8 cellular contexts compared by ENCODE assay signal in genomic region chr1:10032590-10033358, GRCh38. TPM values are rescaled to one million over a fixed set of nuclear protein-coding genes. Genes with fewer than 3 reads are reported as not detected.
DNase-seq lines count a peak whose midpoint lies in the region; ATAC-seq and TF ChIP-seq lines count a peak whose summit lies in the region.

TSS of gene UBE4B (plus strand) at chr1:10032958. CDS start at chr1:10033671, 713 bp downstream.

- H3K36me3 ChIP-seq in DND-41 (ENCODE audit: insufficient read depth, low read length) (peaks cover 14% of the 10 kb centered on the region), KOPT-K1 (ENCODE audit: insufficient read depth, low read length) (peaks cover 8% of the 10 kb centered on the region), Peyer's patch (peaks cover 0 to 15% (median 0%) of the 10 kb centered on the region in 3 donors), esophagus muscularis mucosa (peaks cover 0 to 16% (median 13%) of the 10 kb centered on the region in 4 donors)

- H3K4me3 ChIP-seq in DND-41 (ENCODE audit: low read depth in 1 of 2, low read length in 2 of 2), result peak within 1 kb of the TSS; percentile 88 to 96
- peak within 1 kb of the TSS; percentile 78 to 99 (median 88) for H3K4me3 ChIP-seq in Peyer's patch
- H3K4me3 ChIP-seq in esophagus muscularis mucosa, result peak within 1 kb of the TSS; percentile 82 to 99 (median 85)

- H3K4me2 ChIP-seq in DND-41 (ENCODE audit: insufficient read depth, low read length), result peak within 1 kb of the TSS; percentile 97

- no peak for TF ChIP-seq EP300 in esophagus muscularis mucosa (IDR thresholded peaks at IDR 0.05)

- peaks cover 47% of the 10 kb centered on the region for H3K79me2 ChIP-seq in DND-41 (ENCODE audit: insufficient read depth, low read length)

- H3K9me3 ChIP-seq in DND-41 (ENCODE audit: insufficient read depth, low read length, severe bottlenecking) (no peaks in the 10 kb centered on the region), KOPT-K1 (ENCODE audit: insufficient read depth, low read length, poor library complexity, severe bottlenecking) (no peaks in the 10 kb centered on the region), Peyer's patch (no peaks in the 10 kb centered on the region), esophagus muscularis mucosa (no peaks in the 10 kb centered on the region)

- peak; percentile 99 for DNase-seq in DND-41
- peak; percentile 98 to 99 (median 99) for DNase-seq in Peyer's patch
- peak; percentile 98 to 99 for DNase-seq in activated T-cell treated with anti-CD3 and anti-CD28 coated beads, Interleukin-2, amount 50 U/mL, for 48 hours
- peak; percentile 100 for DNase-seq in esophagus muscularis mucosa (ENCODE audit: extremely low spot score)
- DNase-seq in myocyte (ENCODE audit: low read depth), result peak; percentile 98
- peak; percentile 96 to 100 for DNase-seq in stimulated activated CD8-positive, alpha-beta memory T cell treated with anti-CD3 and anti-CD28 coated beads, Interleukin-7, amount 100 ng/mL, for 48 hours (ENCODE audit: extremely low read depth in 1 of 2, low read depth in 1 of 2)

- intact Hi-C loops in esophagus muscularis mucosa (cut with DNase I), result loop anchor here (2.0 to 5.0 kb wide), 3 partner anchors 75 to 130 kb away; no protein-coding TSS in a partner anchor

- ATAC-seq in DND-41 (ENCODE audit: insufficient read depth, low read depth), result peak; percentile 89
- ATAC-seq in GM21786 (IDR thresholded peaks at IDR 0.05; ENCODE audit: unreplicated experiment), result peak; percentile 94

- no peaks in the 10 kb centered on the region for H3K27me3 ChIP-seq in DND-41 (ENCODE audit: insufficient read depth, low read length, poor library complexity)
- no peaks in the 10 kb centered on the region for H3K27me3 ChIP-seq in Peyer's patch
- no peaks in the 10 kb centered on the region for H3K27me3 ChIP-seq in esophagus muscularis mucosa

- H3K27ac ChIP-seq in DND-41 (ENCODE audit: low read length), result peak within 1 kb of the TSS; percentile 95
- H3K27ac ChIP-seq in KOPT-K1 (ENCODE audit: low read depth, low read length, poor library complexity, severe bottlenecking), result peak within 1 kb of the TSS; percentile 75
- H3K27ac ChIP-seq in Peyer's patch, result peak within 1 kb of the TSS; percentile 92 to 96 (median 93)
- H3K27ac ChIP-seq in esophagus muscularis mucosa (replicated peaks in 1 of 4), result peak within 1 kb of the TSS; percentile 94 to 98 (median 96)

- H3K9ac ChIP-seq in DND-41 (ENCODE audit: low read depth, low read length), result peak within 1 kb of the TSS; percentile 82

- TF ChIP-seq POLR2A in Peyer's patch (IDR thresholded peaks at IDR 0.05) (peak in 1 of 2 donors; percentile 41), esophagus muscularis mucosa (IDR thresholded peaks at IDR 0.05; ENCODE audit: low read depth) (no peak)

- TF ChIP-seq CTCF in DND-41 (IDR thresholded peaks at IDR 0.05; ENCODE audit: borderline replicate concordance, extremely low read depth, low read length, poor library complexity, severe bottlenecking) (peak; percentile 92), Peyer's patch (IDR thresholded peaks at IDR 0.05) (peak; percentile 78 to 95 (median 94)), esophagus muscularis mucosa (IDR thresholded peaks at IDR 0.05) (peak; percentile 86 to 89 (median 86))

- H3K4me1 ChIP-seq in DND-41 (ENCODE audit: insufficient read depth, low read length) (peaks cover 28% of the 10 kb centered on the region), Peyer's patch (peaks cover 0 to 19% (median 3%) of the 10 kb centered on the region in 4 donors), esophagus muscularis mucosa (peaks cover 19 to 48% (median 41%) of the 10 kb centered on the region in 4 donors)

- no peaks in the 10 kb centered on the region for H4K20me1 ChIP-seq in DND-41 (ENCODE audit: insufficient read depth, low read length)

- H2AFZ ChIP-seq in DND-41 (ENCODE audit: low read depth, low read length), result peak within 1 kb of the TSS; percentile 99

- WGBS in esophagus muscularis mucosa, result under 1% methylated on average over 15 of the region's 73 CpGs

RNA-seq across cellular contexts. Expression of gene UBE4B, which starts in this region (rescaled TPM):
- total RNA-seq in Peyer's patch (100 to 1,000 TPM in 1 of 4 donors, 10 to 100 TPM in 3; 40.3 to 102 (median 67.8) TPM), esophagus muscularis mucosa (100 to 1,000 TPM in 2 of 4 donors, 10 to 100 TPM in 2; 58.6 to 110 (median 85.5) TPM), myocyte (29.1 and 41.3 TPM in 2 replicates)
- polyA plus RNA-seq in myocyte (2012), result 29.6 TPM

Comparison
In these comparisons a context has a peak if more than half of its experiments do, and no peak if none do; other contexts are left out.
1. Peak in every context shown above with its lines: DNase-seq, ATAC-seq, H3K4me3 ChIP-seq and H3K27ac ChIP-seq.